In genomic region chr1:25065246-25066238, GRCh38 we compare ENCODE assay signal across 1 cellular context.
TF ChIP-seq lines count a peak whose summit lies in the region.

No MANE protein-coding gene starts in this region.

TF ChIP-seq in SK-N-SH treated with all-trans-retinoic acid at 6 μM for 48 hours, 23 proteins besides CTCF, POLR2A, EP300 and RAD21 (continued from another document):
- no peak for TF ChIP-seq TSHZ2 (CRISPR knock-in tag; IDR thresholded peaks at IDR 0.05)
TF ChIP-seq in SK-N-SH treated with all-trans-retinoic acid at 6 μM for 48 hours: peak in this region for 0.
